20 cellular contexts compared by ENCODE assay signal in the genomic region with DNA sequence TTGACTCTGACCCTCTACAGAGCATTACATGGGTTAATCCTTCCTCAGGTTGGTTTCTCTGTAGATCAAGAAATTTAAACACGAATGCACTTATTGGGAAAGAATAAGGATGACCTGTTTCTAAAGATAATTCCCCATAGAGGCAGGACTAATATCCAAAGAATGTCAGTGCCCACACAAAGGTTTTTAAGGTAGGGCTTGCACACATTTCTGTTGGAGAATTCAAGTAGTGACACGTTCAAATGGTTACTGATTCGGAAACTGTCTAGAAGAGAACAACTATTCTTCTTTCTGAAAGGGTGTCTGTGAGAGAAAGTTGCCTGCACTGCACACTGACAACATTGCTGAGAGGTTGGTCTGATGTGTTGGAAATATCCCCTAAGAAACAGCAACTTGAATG.
DNase-seq lines count a peak whose midpoint lies in the region; ATAC-seq, FAIRE-seq and TF ChIP-seq lines count a peak whose summit lies in the region.
"Had no signal": no experiment of that assay in that cellular context is flagged by ENCODE, and none has a peak within 500 bp of the region (broad histone marks: within the 10 kb centered on the region; RNA-seq: fewer than 3 reads in every experiment).

No MANE protein-coding gene starts in this region.

- intact Hi-C loops in thyroid gland (cut with DNase I), result no loop called here

- H3K4me3 ChIP-seq in RWPE2 (ENCODE audit: severe bottlenecking) (no peak overlapping the region), epithelial cell of esophagus (ENCODE audit: low read length) (no peak overlapping the region), keratinocyte (ENCODE audit: control insufficient read depth in 2 of 3, extremely low read depth in 1 of 3, insufficient read depth in 2 of 3, low read depth in 1 of 3, low read length in 3 of 3) (no peak overlapping the region), smooth muscle cell (no peak overlapping the region), thyroid gland (replicated peaks in 1 of 3) (no peak overlapping the region)
- H3K4me3 ChIP-seq: GM12878, HAP-1 had no signal

- no peaks in the 10 kb centered on the region for H3K9me1 ChIP-seq in keratinocyte (ENCODE audit: control insufficient read depth, extremely low read depth, insufficient read depth, low read length)

- 75% methylated on average over 3 of the region's 3 CpGs for WGBS in smooth muscle cell (ENCODE audit: low lambda C conversion rate)
- WGBS in thyroid gland, 2 donors, result 75 to 79% methylated on average over 3 of the region's 3 CpGs

- TF ChIP-seq POLR2A in thyroid gland (IDR thresholded peaks at IDR 0.05), result no peak

- DNase-seq in RWPE2 (ENCODE audit: low spot score) (no peak), epithelial cell of esophagus (ENCODE audit: low read depth) (peak; percentile 95), keratinocyte (ENCODE audit: low read depth, low spot score) (peak; percentile 70), smooth muscle cell (lab: John Stamatoyannopoulos, UW; ENCODE audit: unreplicated experiment) (no peak), NCI-H187 treated with DMSO at 0.1 percent for 48 hours (lab: John Stamatoyannopoulos, UW) (no peak), thyroid gland (no peak)
- DNase-seq in activated naive CD4-positive, alpha-beta T cell treated with anti-CD3 and anti-CD28 coated beads, Interleukin-2, amount 50 U/mL, for 16 hours, result no peak
- DNase-seq: ACHN; BE2C; C1 segment of cervical spinal cord; CD4-positive, CD25-positive, alpha-beta regulatory T cell; CD8-positive, alpha-beta memory T cell; COR-L47; DMS 273 treated with DMSO at 0.1 percent for 48 hours; DMS53; DND-41; EL had no signal

- H2AFZ ChIP-seq in keratinocyte (ENCODE audit: control insufficient read depth, low read length) (no peak overlapping the region), smooth muscle cell (ENCODE audit: low read depth) (no peak overlapping the region)

- TF ChIP-seq CTCF in RWPE2 (IDR thresholded peaks at IDR 0.05; ENCODE audit: poor library complexity, severe bottlenecking), result no peak
- TF ChIP-seq CTCF in epithelial cell of esophagus (IDR thresholded peaks at IDR 0.05; ENCODE audit: insufficient read depth, low read depth, low read length, missing control alignments), result no peak
- TF ChIP-seq CTCF in keratinocyte (optimal IDR thresholded peaks at IDR 0.05 in 1 of 3, IDR thresholded peaks at IDR 0.05 in 1 of 3, conservative IDR thresholded peaks at IDR 0.05 in 1 of 3; ENCODE audit: extremely low read depth in 1 of 3, insufficient read depth in 2 of 3, low read length in 3 of 3), result no peak
- TF ChIP-seq CTCF in smooth muscle cell (IDR thresholded peaks at IDR 0.05; ENCODE audit: borderline replicate concordance, insufficient read depth, poor library complexity, severe bottlenecking), result no peak
- no peak for TF ChIP-seq CTCF in thyroid gland (IDR thresholded peaks at IDR 0.05)

- peak; percentile 95 for FAIRE-seq in keratinocyte (lab: Jason Lieb, UNC)
- FAIRE-seq: GM12878, H1 had no signal

- H3K79me2 ChIP-seq in keratinocyte (ENCODE audit: control insufficient read depth, insufficient read depth, low read length) (no peaks in the 10 kb centered on the region), smooth muscle cell (ENCODE audit: low read depth) (no peaks in the 10 kb centered on the region)

- no peaks in the 10 kb centered on the region for H3K9me3 ChIP-seq in RWPE2 (ENCODE audit: severe bottlenecking)
- no peaks in the 10 kb centered on the region for H3K9me3 ChIP-seq in keratinocyte (ENCODE audit: control insufficient read depth, low read depth, low read length)
- H3K9me3 ChIP-seq in smooth muscle cell (replicated peaks; ENCODE audit: low read depth), result no peaks in the 10 kb centered on the region
- H3K9me3 ChIP-seq in thyroid gland, result no peaks in the 10 kb centered on the region
- H3K9me3 ChIP-seq: BE2C, HAP-1 had no signal

- H3K27me3 ChIP-seq in RWPE2 (ENCODE audit: insufficient read depth, poor library complexity, severe bottlenecking), result no peaks in the 10 kb centered on the region
- no peaks in the 10 kb centered on the region for H3K27me3 ChIP-seq in keratinocyte (ENCODE audit: control insufficient read depth, extremely low read depth, insufficient read depth, low read length)
- H3K27me3 ChIP-seq in smooth muscle cell (ENCODE audit: low read depth), result peaks cover 12% of the 10 kb centered on the region
- H3K27me3 ChIP-seq in thyroid gland, result no peaks in the 10 kb centered on the region
- H3K27me3 ChIP-seq: BE2C had no signal

- peak overlapping the region; percentile 61 for H3K4me2 ChIP-seq in keratinocyte (ENCODE audit: control insufficient read depth, extremely low read depth, insufficient read depth, low read depth, low read length)
- H3K4me2 ChIP-seq in smooth muscle cell, result no peak overlapping the region

- no peaks in the 10 kb centered on the region for H3F3A ChIP-seq in smooth muscle cell (ENCODE audit: low read depth)

- dilution Hi-C loops in keratinocyte (cut with MboI; ENCODE audit: extremely low pct_ligation_motif_present, low sequenced_read_pairs), result no loop called here

- peak; percentile 88 for ATAC-seq in RWPE2 (ENCODE audit: low read depth)
- ATAC-seq: GM12878 had no signal

- H3K27ac ChIP-seq in RWPE2 (ENCODE audit: poor library complexity, severe bottlenecking) (peak overlapping the region; percentile 35), keratinocyte (ENCODE audit: control insufficient read depth, insufficient read depth, low read length) (peak overlapping the region; percentile 52), smooth muscle cell (ENCODE audit: low read depth) (peak overlapping the region; percentile 33), thyroid gland (no peak overlapping the region)

- H4K20me1 ChIP-seq in keratinocyte (ENCODE audit: control insufficient read depth, extremely low read depth, insufficient read depth, low read length) (no peaks in the 10 kb centered on the region), smooth muscle cell (ENCODE audit: low read depth) (no peaks in the 10 kb centered on the region)

- no peaks in the 10 kb centered on the region for H3K36me3 ChIP-seq in RWPE2 (ENCODE audit: low read depth)
- H3K36me3 ChIP-seq in keratinocyte (ENCODE audit: control insufficient read depth in 2 of 2, extremely low read depth in 1 of 2, insufficient read depth in 2 of 2, low read length in 2 of 2), result no peaks in the 10 kb centered on the region
- H3K36me3 ChIP-seq in smooth muscle cell (ENCODE audit: low read depth), result no peaks in the 10 kb centered on the region
- H3K36me3 ChIP-seq in thyroid gland, result no peaks in the 10 kb centered on the region
- H3K36me3 ChIP-seq: BE2C, HAP-1 had no signal

- peaks cover 15% of the 10 kb centered on the region for H3K4me1 ChIP-seq in RWPE2 (ENCODE audit: insufficient read depth, poor library complexity, severe bottlenecking)
- H3K4me1 ChIP-seq in keratinocyte (ENCODE audit: control insufficient read depth, extremely low read depth, insufficient read depth, low read length), result peaks cover 14% of the 10 kb centered on the region
- no peaks in the 10 kb centered on the region for H3K4me1 ChIP-seq in smooth muscle cell (ENCODE audit: low read depth)
- H3K4me1 ChIP-seq in thyroid gland, result no peaks in the 10 kb centered on the region
- H3K4me1 ChIP-seq: BE2C, HAP-1 had no signal

- H3K9ac ChIP-seq in keratinocyte (ENCODE audit: control insufficient read depth, extremely low read depth, insufficient read depth, low read length), result no peak overlapping the region
- H3K9ac ChIP-seq in smooth muscle cell (ENCODE audit: low read depth), result no peak overlapping the region

Comparison
In these comparisons a context has a peak if more than half of its experiments do, and no peak if none do; other contexts are left out.
1. DNase-seq: peak in epithelial cell of esophagus (single experiment) and keratinocyte (single experiment); none in RWPE2 (single experiment), smooth muscle cell (single experiment), NCI-H187 treated with DMSO at 0.1 percent for 48 hours (single experiment), activated naive CD4-positive, alpha-beta T cell treated with anti-CD3 and anti-CD28 coated beads, Interleukin-2, amount 50 U/mL, for 16 hours (single experiment) and thyroid gland (0 of 2).
2. H3K27ac ChIP-seq: peak in RWPE2 (single experiment), keratinocyte (single experiment) and smooth muscle cell (single experiment); none in thyroid gland (0 of 3).